Comparison of ENCODE assay signal across 8 cellular contexts in genomic region chr10:29736325-29737208, GRCh38.
DNase-seq lines count a peak whose midpoint lies in the region; ATAC-seq and TF ChIP-seq lines count a peak whose summit lies in the region.

No MANE protein-coding gene starts in this region.

- DNase-seq in NT2/D1 (ENCODE audit: low read depth, low spot score) (no peak), Right ventricle myocardium superior (peak; percentile 79), omental fat pad (ENCODE audit: low spot score) (no peak)
- peak; percentile 39 for DNase-seq in activated naive CD4-positive, alpha-beta T cell treated with anti-CD3 and anti-CD28 coated beads, Interleukin-2, amount 50 U/mL, for 16 hours

- intact Hi-C loops in Right ventricle myocardium superior (cut with DNase I), result loop anchor here (5.0 to 10.0 kb wide), 3 partner anchors 106 to 202 kb away; no protein-coding TSS in a partner anchor

- H3K36me3 ChIP-seq in NT2/D1 (ENCODE audit: insufficient read depth, insufficient read length, low read length), result peaks cover 4% of the 10 kb centered on the region

- TF ChIP-seq CTCF in omental fat pad (IDR thresholded peaks at IDR 0.05), result no peak

- peaks cover 4% of the 10 kb centered on the region for H3K4me1 ChIP-seq in NT2/D1 (ENCODE audit: insufficient read depth, insufficient read length)

- ATAC-seq in GM18511 (IDR thresholded peaks at IDR 0.05; ENCODE audit: unreplicated experiment) (peak; percentile 3), Right ventricle myocardium superior (ENCODE audit: poor library complexity) (peak; percentile 79), omental fat pad (ENCODE audit: low FRiP score) (peak; percentile 62), HG02642 (IDR thresholded peaks at IDR 0.05; ENCODE audit: poor library complexity, unreplicated experiment) (no peak), HG03460 (IDR thresholded peaks at IDR 0.05; ENCODE audit: unreplicated experiment) (no peak), HG02885 (IDR thresholded peaks at IDR 0.05; ENCODE audit: poor library complexity, unreplicated experiment) (no peak)

- H3K4me3 ChIP-seq in NT2/D1 (ENCODE audit: insufficient read length, low read depth), result peak overlapping the region; percentile 60

- peaks cover 31% of the 10 kb centered on the region for H3K27me3 ChIP-seq in NT2/D1 (ENCODE audit: insufficient read depth, insufficient read length)

- H3K9ac ChIP-seq in NT2/D1 (ENCODE audit: insufficient read length, low read depth), result peak overlapping the region; percentile 86

- H3K9me3 ChIP-seq in NT2/D1 (ENCODE audit: insufficient read depth, low read length), result no peaks in the 10 kb centered on the region

Comparison
In these comparisons a context has a peak if more than half of its experiments do, and no peak if none do; other contexts are left out.
1. ATAC-seq: peak in GM18511 (single experiment), Right ventricle myocardium superior (single experiment) and omental fat pad (single experiment); none in HG02642 (single experiment), HG03460 (single experiment) and HG02885 (single experiment).
2. DNase-seq: peak in activated naive CD4-positive, alpha-beta T cell treated with anti-CD3 and anti-CD28 coated beads, Interleukin-2, amount 50 U/mL, for 16 hours (single experiment) and Right ventricle myocardium superior (single experiment); none in NT2/D1 (single experiment) and omental fat pad (single experiment).